ENCODE assay signal across 30 cellular contexts in the genomic region with DNA sequence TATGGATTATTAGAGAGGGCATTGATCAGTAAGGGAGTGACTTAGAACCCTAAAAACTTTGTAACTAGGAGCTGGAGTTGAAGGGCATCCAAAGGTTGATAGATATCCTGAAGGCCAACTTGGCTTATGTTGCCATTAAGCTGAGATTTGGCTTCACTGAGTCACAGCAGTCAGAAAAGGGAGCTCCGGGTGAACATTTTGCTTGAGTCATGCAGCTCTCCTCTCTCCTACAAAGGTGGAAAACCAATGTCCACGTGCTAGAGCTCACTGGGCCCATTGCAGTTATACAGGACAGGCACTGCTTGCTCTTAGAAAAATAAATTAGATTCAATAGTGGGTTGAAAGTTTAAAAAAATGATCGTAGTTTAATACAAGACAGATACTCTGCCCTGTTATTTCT.
"Had no signal": no experiment of that assay in that cellular context is flagged by ENCODE, and none has a peak within 500 bp of the region (broad histone marks: within the 10 kb centered on the region; RNA-seq: fewer than 3 reads in every experiment).

No MANE protein-coding gene starts in this region.

- ATAC-seq: gastrocnemius medialis; left cardiac atrium; left ventricle myocardium superior; mucosa of descending colon; natural killer cell treated with Interleukin-12 subunit alpha and Interleukin-12 subunit beta and Interleukin-15 and Interleukin-18, amount 100 ng/mL, for 72 hours; right lobe of liver; stimulated activated effector memory CD8-positive, alpha-beta T cell treated with anti-CD3 and anti-CD28 coated beads, Interleukin-12 subunit alpha, Interleukin-12 subunit beta, amount 100 ng/mL, for 72 hours; stimulated activated naive CD8-positive, alpha-beta T cell treated with anti-CD3 and anti-CD28 coated beads, Interleukin-15, amount 100 ng/mL, for 72 hours had no signal

- H3K27ac Mint-ChIP-seq: activated B cell treated with CpG ODN at 0.5 μM for 24 hours; activated naive CD8-positive, alpha-beta T cell; natural killer cell treated with Interleukin-12 subunit alpha and Interleukin-12 subunit beta and Interleukin-15 and Interleukin-18, amount 100 ng/mL, for 72 hours; progenitor cell of endocrine pancreas; stimulated activated effector memory CD8-positive, alpha-beta T cell treated with anti-CD3 and anti-CD28 coated beads, Interleukin-12 subunit alpha, Interleukin-12 subunit beta, amount 100 ng/mL, for 72 hours; stimulated activated naive CD8-positive, alpha-beta T cell treated with anti-CD3 and anti-CD28 coated beads, Interleukin-15, amount 100 ng/mL, for 72 hours; T-helper 2 cell treated with Interferon-gamma antibody and Interleukin-4, amounts not matched to agents 5 μg/mL and 100 μg/mL, for 36 hours; type B pancreatic cell had no signal

- H3K9me3 Mint-ChIP-seq: activated B cell treated with CpG ODN at 0.5 μM for 24 hours; T-helper 2 cell treated with Interferon-gamma antibody and Interleukin-4, amounts not matched to agents 5 μg/mL and 100 μg/mL, for 36 hours; type B pancreatic cell had no signal

- H3K36me3 Mint-ChIP-seq: activated naive CD8-positive, alpha-beta T cell; natural killer cell treated with Interleukin-12 subunit alpha and Interleukin-12 subunit beta and Interleukin-15 and Interleukin-18, amount 100 ng/mL, for 72 hours; stimulated activated effector memory CD8-positive, alpha-beta T cell treated with anti-CD3 and anti-CD28 coated beads, Interleukin-12 subunit alpha, Interleukin-12 subunit beta, amount 100 ng/mL, for 72 hours; type B pancreatic cell had no signal

- H3K27ac ChIP-seq: ascending aorta, brain microvascular endothelial cell, esophagus muscularis mucosa, gastrocnemius medialis, neutrophil, right lobe of liver, vagina had no signal

- H3K4me1 ChIP-seq: ascending aorta, esophagus muscularis mucosa, right lobe of liver, vagina had no signal

- H3K36me3 ChIP-seq: ascending aorta, brain microvascular endothelial cell, esophagus muscularis mucosa, gastrocnemius medialis, neutrophil, right lobe of liver, vagina had no signal

- H3K9me3 ChIP-seq: ascending aorta, esophagus muscularis mucosa, gastrocnemius medialis, mucosa of descending colon, neutrophil, right lobe of liver, vagina had no signal

- H3K27me3 Mint-ChIP-seq: activated B cell treated with CpG ODN at 0.5 μM for 24 hours; activated naive CD8-positive, alpha-beta T cell; natural killer cell treated with Interleukin-12 subunit alpha and Interleukin-12 subunit beta and Interleukin-15 and Interleukin-18, amount 100 ng/mL, for 72 hours; progenitor cell of endocrine pancreas; stimulated activated naive CD8-positive, alpha-beta T cell treated with anti-CD3 and anti-CD28 coated beads, Interleukin-15, amount 100 ng/mL, for 72 hours; type B pancreatic cell had no signal

- DNase-seq: activated B cell treated with CpG ODN at 0.5 μM for 24 hours; activated CD4-positive, alpha-beta T cell treated with anti-CD3 and anti-CD28 coated beads, Interleukin-2, amount 50 U/mL, for 1 hour; activated effector memory CD4-positive, alpha-beta T cell treated with Interleukin-2 at 50 U/mL for 16 hours; activated naive CD4-positive, alpha-beta T cell treated with Interleukin-2 at 50 U/mL for 16 hours; activated T-cell treated with anti-CD3 and anti-CD28 coated beads for 4 hours; brain microvascular endothelial cell; caudate nucleus; cortex of kidney; gastrocnemius medialis; glutamatergic neuron; left cardiac atrium; left ventricle myocardium superior; mucosa of descending colon; right lobe of liver; stimulated activated CD4-positive, alpha-beta T cell treated with anti-CD3 and anti-CD28 coated beads, Interleukin-12 subunit alpha, Interleukin-12 subunit beta, amount 100 ng/mL, for 4 hours; stimulated activated CD4-positive, alpha-beta T cell treated with anti-CD3 and anti-CD28 coated beads, Interleukin-4, amount 100 ng/mL, for 24 hours; stimulated activated naive CD8-positive, alpha-beta T cell treated with anti-CD3 and anti-CD28 coated beads, Interleukin-15, amount 100 ng/mL, for 72 hours; substantia nigra; T-helper 1 cell had no signal

- H3K27me3 ChIP-seq: ascending aorta, brain microvascular endothelial cell, esophagus muscularis mucosa, gastrocnemius medialis, neutrophil, right lobe of liver, vagina had no signal

- H3K4me3 ChIP-seq: ascending aorta, esophagus muscularis mucosa, gastrocnemius medialis, mucosa of descending colon, right lobe of liver, skin epidermis, vagina had no signal

- H3K4me1 Mint-ChIP-seq: activated B cell treated with CpG ODN at 0.5 μM for 24 hours; stimulated activated effector memory CD8-positive, alpha-beta T cell treated with anti-CD3 and anti-CD28 coated beads, Interleukin-12 subunit alpha, Interleukin-12 subunit beta, amount 100 ng/mL, for 72 hours; stimulated activated naive CD8-positive, alpha-beta T cell treated with anti-CD3 and anti-CD28 coated beads, Interleukin-15, amount 100 ng/mL, for 72 hours had no signal

- H3K4me3 Mint-ChIP-seq: activated B cell treated with CpG ODN at 0.5 μM for 24 hours; activated naive CD8-positive, alpha-beta T cell; natural killer cell treated with Interleukin-12 subunit alpha and Interleukin-12 subunit beta and Interleukin-15 and Interleukin-18, amount 100 ng/mL, for 72 hours; stimulated activated effector memory CD8-positive, alpha-beta T cell treated with anti-CD3 and anti-CD28 coated beads, Interleukin-12 subunit alpha, Interleukin-12 subunit beta, amount 100 ng/mL, for 72 hours; stimulated activated naive CD8-positive, alpha-beta T cell treated with anti-CD3 and anti-CD28 coated beads, Interleukin-15, amount 100 ng/mL, for 72 hours; T-helper 2 cell treated with Interferon-gamma antibody and Interleukin-4, amounts not matched to agents 5 μg/mL and 100 μg/mL, for 36 hours; type B pancreatic cell had no signal
